ENCODE assay signal across 20 cellular contexts in genomic region chr2:6072757-6073156, GRCh38.
A peak's percentile ranks its signal among the peaks of the same experiment; 100 is the strongest.
DNase-seq lines count a peak whose midpoint lies in the region; TF ChIP-seq lines count a peak whose summit lies in the region.
"Had no signal": no experiment of that assay in that cellular context is flagged by ENCODE, and none has a peak within 500 bp of the region (broad histone marks: within the 10 kb centered on the region; RNA-seq: fewer than 3 reads in every experiment).

No MANE protein-coding gene starts in this region.

- H3K27me3 Mint-ChIP-seq in neural crest cell (ENCODE audit: low read depth), result no peaks in the 10 kb centered on the region
- H3K27me3 Mint-ChIP-seq: activated B cell treated with CpG ODN at 0.5 μM for 24 hours; activated naive CD4-positive, alpha-beta T cell treated with anti-CD3 and anti-CD28 coated beads, Interleukin-2, amount 10 ng/mL, durations not matched to agents 7 days and 5 days; activated T-cell treated with anti-CD3 and anti-CD28 coated beads, Interleukin-2, amount 50 U/mL, for 24 hours had no signal

- no peak for TF ChIP-seq CTCF in brain microvascular endothelial cell (IDR thresholded peaks at IDR 0.05; ENCODE audit: low read depth, low read length, missing control alignments)
- no peak for TF ChIP-seq CTCF in neural crest cell (conservative IDR thresholded peaks at IDR 0.05)
- no peak for TF ChIP-seq CTCF in ovary (IDR thresholded peaks at IDR 0.05)

- H3K27ac Mint-ChIP-seq in neural crest cell (ENCODE audit: unreplicated experiment), result peak overlapping the region; percentile 96
- H3K27ac Mint-ChIP-seq: activated B cell treated with CpG ODN at 0.5 μM for 24 hours; activated CD8-positive, alpha-beta T cell treated with anti-CD3 and anti-CD28 coated beads, Interleukin-2, amount 10 ng/mL, durations not matched to agents 7 days and 5 days; activated naive CD4-positive, alpha-beta T cell treated with anti-CD3 and anti-CD28 coated beads, Interleukin-2, amount 10 ng/mL, durations not matched to agents 7 days and 5 days; activated T-cell treated with anti-CD3 and anti-CD28 coated beads, Interleukin-2, amount 50 U/mL, for 24 hours; immature natural killer cell; T-helper 2 cell treated with Interferon-gamma antibody and Interleukin-4, amounts not matched to agents 5 μg/mL and 100 μg/mL, for 36 hours had no signal

- H3K36me3 Mint-ChIP-seq in neural crest cell (ENCODE audit: low read depth), result no peaks in the 10 kb centered on the region
- H3K36me3 Mint-ChIP-seq: activated naive CD4-positive, alpha-beta T cell treated with anti-CD3 and anti-CD28 coated beads, Interleukin-2, amount 10 ng/mL, durations not matched to agents 7 days and 5 days; immature natural killer cell had no signal

- 68 to 71% (median 69%) methylated on average over 3 of the region's 3 CpGs for WGBS in ovary, 3 donors

- H4K20me1 ChIP-seq in Karpas-422 (ENCODE audit: insufficient read depth, low read depth, low read length), result no peaks in the 10 kb centered on the region
- H4K20me1 ChIP-seq: BLaER1 had no signal

- H3K4me1 ChIP-seq in ovary (ENCODE audit: insufficient read depth) (peaks cover 6% of the 10 kb centered on the region), Karpas-422 (ENCODE audit: low read length) (peaks cover 15% of the 10 kb centered on the region)
- H3K4me1 ChIP-seq: ascending aorta, BLaER1 had no signal

- H3K79me2 ChIP-seq in Karpas-422 (ENCODE audit: low read length), result no peaks in the 10 kb centered on the region

- TF ChIP-seq EP300 in ovary (IDR thresholded peaks at IDR 0.05), result no peak

- H3K9ac ChIP-seq in Karpas-422 (ENCODE audit: low read length), result no peak overlapping the region
- H3K9ac ChIP-seq: BLaER1 had no signal

- intact Hi-C loops in ovary (cut with DNase I), result no loop called here

- no peaks in the 10 kb centered on the region for H3K9me2 ChIP-seq in Karpas-422 (replicated peaks; ENCODE audit: insufficient read depth, low read length)

- H3K36me3 ChIP-seq in brain microvascular endothelial cell (replicated peaks) (no peaks in the 10 kb centered on the region), ovary (no peaks in the 10 kb centered on the region), Karpas-422 (ENCODE audit: insufficient read depth, low read length) (no peaks in the 10 kb centered on the region)
- H3K36me3 ChIP-seq: ascending aorta, BLaER1 had no signal

- H3K27me3 ChIP-seq in brain microvascular endothelial cell (replicated peaks) (no peaks in the 10 kb centered on the region), ovary (no peaks in the 10 kb centered on the region), Karpas-422 (ENCODE audit: low read length) (no peaks in the 10 kb centered on the region)
- H3K27me3 ChIP-seq: ascending aorta, BLaER1 had no signal

- in situ Hi-C loops in brain microvascular endothelial cell (cut with HindIII; ENCODE audit: low pct_ligation_motif_present, low sequenced_read_pairs), result no loop called here

- H3K27ac ChIP-seq in brain microvascular endothelial cell (peak overlapping the region; percentile 86), ovary (no peak overlapping the region), Karpas-422 (ENCODE audit: low read length) (no peak overlapping the region)
- H3K27ac ChIP-seq: ascending aorta, BLaER1, PC-9 had no signal

- no peaks in the 10 kb centered on the region for H3K9me3 Mint-ChIP-seq in neural crest cell
- H3K9me3 Mint-ChIP-seq: activated B cell treated with CpG ODN at 0.5 μM for 24 hours; activated naive CD4-positive, alpha-beta T cell treated with anti-CD3 and anti-CD28 coated beads, Interleukin-2, amount 10 ng/mL, durations not matched to agents 7 days and 5 days; activated T-cell treated with anti-CD3 and anti-CD28 coated beads, Interleukin-2, amount 50 U/mL, for 24 hours; T-helper 2 cell treated with Interferon-gamma antibody and Interleukin-4, amounts not matched to agents 5 μg/mL and 100 μg/mL, for 36 hours had no signal

- H3K9me3 ChIP-seq in ovary (no peaks in the 10 kb centered on the region), Karpas-422 (ENCODE audit: low read length) (no peaks in the 10 kb centered on the region)
- H3K9me3 ChIP-seq: ascending aorta, BLaER1 had no signal

- DNase-seq in DMS79 treated with DMSO at 0.1 percent for 48 hours (lab: John Stamatoyannopoulos, UW) (peak; percentile 65), DMS79 (lab: John Stamatoyannopoulos, UW) (no peak), NCI-H1105 treated with DMSO at 0.1 percent for 48 hours (lab: John Stamatoyannopoulos, UW) (peak; percentile 52), brain microvascular endothelial cell (no peak), neural crest cell (ENCODE audit: low read depth, low spot score) (no peak), ovary (no peak), Karpas-422 (no peak), AG20443 (ENCODE audit: low spot score) (no peak)
- DNase-seq: activated B cell treated with CpG ODN at 0.5 μM for 24 hours; activated CD8-positive, alpha-beta T cell treated with anti-CD3 and anti-CD28 coated beads, Interleukin-2, amount 10 ng/mL, durations not matched to agents 7 days and 5 days; activated naive CD4-positive, alpha-beta T cell treated with anti-CD3 and anti-CD28 coated beads, Interleukin-2, amount 10 ng/mL, durations not matched to agents 7 days and 5 days; activated T-cell treated with anti-CD3 and anti-CD28 coated beads, Interleukin-2, amount 50 U/mL, for 24 hours; immature natural killer cell; NCI-H774; PC-9; small intestine; stimulated activated CD8-positive, alpha-beta memory T cell treated with anti-CD3 and anti-CD28 coated beads, Interleukin-4, amount 100 ng/mL, for 48 hours had no signal

- H3K4me3 ChIP-seq in brain microvascular endothelial cell (ENCODE audit: low read depth, low read length) (no peak overlapping the region), ovary (no peak overlapping the region), Karpas-422 (ENCODE audit: low read length) (no peak overlapping the region)
- H3K4me3 ChIP-seq: ascending aorta, BLaER1, PC-9 had no signal

- peak overlapping the region; percentile 83 for H3K4me3 Mint-ChIP-seq in neural crest cell
- H3K4me3 Mint-ChIP-seq: activated B cell treated with CpG ODN at 0.5 μM for 24 hours; activated CD8-positive, alpha-beta T cell treated with anti-CD3 and anti-CD28 coated beads, Interleukin-2, amount 10 ng/mL, durations not matched to agents 7 days and 5 days; activated naive CD4-positive, alpha-beta T cell treated with anti-CD3 and anti-CD28 coated beads, Interleukin-2, amount 10 ng/mL, durations not matched to agents 7 days and 5 days; activated T-cell treated with anti-CD3 and anti-CD28 coated beads, Interleukin-2, amount 50 U/mL, for 24 hours; immature natural killer cell; T-helper 2 cell treated with Interferon-gamma antibody and Interleukin-4, amounts not matched to agents 5 μg/mL and 100 μg/mL, for 36 hours had no signal

- H3K4me1 Mint-ChIP-seq in neural crest cell, result peaks cover 94% of the 10 kb centered on the region
- H3K4me1 Mint-ChIP-seq: activated B cell treated with CpG ODN at 0.5 μM for 24 hours; activated naive CD4-positive, alpha-beta T cell treated with anti-CD3 and anti-CD28 coated beads, Interleukin-2, amount 10 ng/mL, durations not matched to agents 7 days and 5 days; immature natural killer cell had no signal

- no peak for TF ChIP-seq POLR2A in ovary (IDR thresholded peaks at IDR 0.05)

- H2AFZ ChIP-seq in Karpas-422 (ENCODE audit: low read length), result no peak overlapping the region
- H2AFZ ChIP-seq: PC-9 had no signal

- H3K4me2 ChIP-seq in Karpas-422 (ENCODE audit: low read depth, low read length, poor library complexity, severe bottlenecking), result no peak overlapping the region
- H3K4me2 ChIP-seq: BLaER1, PC-9 had no signal

Comparison
In these comparisons a context has a peak if more than half of its experiments do, and no peak if none do; other contexts are left out.
1. DNase-seq: peak in DMS79 treated with DMSO at 0.1 percent for 48 hours (single experiment) and NCI-H1105 treated with DMSO at 0.1 percent for 48 hours (single experiment); none in DMS79 (single experiment), brain microvascular endothelial cell (single experiment), neural crest cell (single experiment), ovary (0 of 5), Karpas-422 (single experiment) and AG20443 (single experiment).